ENCODE assay signal across 36 cellular contexts in the genomic region with DNA sequence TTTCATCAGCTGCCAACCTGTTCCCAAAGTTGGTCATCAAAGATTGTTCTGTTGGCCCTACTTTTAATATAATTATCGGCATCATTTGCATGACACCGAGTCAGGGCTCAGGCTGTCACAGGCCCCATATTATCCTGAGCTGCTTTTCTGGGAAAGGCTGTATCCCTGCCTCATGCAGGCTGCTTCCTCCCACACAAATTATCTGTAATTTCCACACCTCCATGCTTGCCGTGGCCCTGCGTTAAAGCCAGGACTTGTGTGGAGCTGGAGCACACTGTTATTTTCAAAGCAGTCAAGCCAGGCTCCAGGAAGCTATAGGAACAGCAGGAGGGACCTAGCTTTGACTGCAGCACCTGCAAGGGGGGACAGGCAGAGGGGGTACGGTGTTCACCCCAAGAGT. TPM values are rescaled to one million over a fixed set of nuclear protein-coding genes. Genes with fewer than 3 reads are reported as not detected.
"Had no signal": no experiment of that assay in that cellular context is flagged by ENCODE, and none has a peak within 500 bp of the region (broad histone marks: within the 10 kb centered on the region; RNA-seq: fewer than 3 reads in every experiment).

No MANE protein-coding gene starts in this region.

- ATAC-seq: activated CD4-positive, alpha-beta T cell treated with anti-CD3 and anti-CD28 coated beads for 36 hours; activated CD8-positive, alpha-beta memory T cell treated with anti-CD3 and anti-CD28 coated beads, Interleukin-2, amount 10 ng/mL, durations not matched to agents 7 days and 5 days; activated CD8-positive, alpha-beta T cell treated with anti-CD3 and anti-CD28 coated beads, Interleukin-2, amount 10 ng/mL, durations not matched to agents 7 days and 5 days; gastroesophageal sphincter; T-helper 17 cell had no signal

- H3K4me1 Mint-ChIP-seq: activated CD4-positive, alpha-beta T cell treated with anti-CD3 and anti-CD28 coated beads, Interleukin-2, amount 10 ng/mL, durations not matched to agents 24 days and 14 days; activated CD8-positive, alpha-beta memory T cell treated with anti-CD3 and anti-CD28 coated beads, Interleukin-2, amount 10 ng/mL, durations not matched to agents 7 days and 5 days had no signal

- H3K27ac Mint-ChIP-seq: activated CD4-positive, alpha-beta memory T cell treated with anti-CD3 and anti-CD28 coated beads for 36 hours; activated CD4-positive, alpha-beta T cell treated with anti-CD3 and anti-CD28 coated beads for 36 hours; activated CD4-positive, alpha-beta T cell treated with anti-CD3 and anti-CD28 coated beads, Interleukin-2, amount 10 ng/mL, durations not matched to agents 24 days and 14 days; activated CD8-positive, alpha-beta memory T cell treated with anti-CD3 and anti-CD28 coated beads, Interleukin-2, amount 10 ng/mL, durations not matched to agents 7 days and 5 days; activated CD8-positive, alpha-beta T cell treated with anti-CD3 and anti-CD28 coated beads, Interleukin-2, amount 10 ng/mL, durations not matched to agents 7 days and 5 days; activated naive CD8-positive, alpha-beta T cell; activated T-helper 1 cell treated with anti-CD3 and anti-CD28 coated beads, Interleukin-12 subunit alpha, Interleukin-12 subunit beta, Interleukin-2, Interleukin-4 antibody, amounts not matched to agents 30 ng/mL and 10 ng/mL and 1 ng/mL, durations not matched to agents 14 hours and 24 hours and 36 hours; activated T-helper 2 cell treated with anti-CD3 and anti-CD28 coated beads, Interferon-gamma antibody, Interleukin-2, Interleukin-4, amounts not matched to agents 10 μg/mL and 5 μg/mL and 100 μg/mL, durations not matched to agents 14 hours and 24 hours and 36 hours; T-helper 17 cell; T-helper 2 cell treated with Interferon-gamma antibody and Interleukin-4, amounts not matched to agents 5 μg/mL and 100 μg/mL, for 36 hours had no signal

- H3K4me3 ChIP-seq: colonic mucosa, esophagus squamous epithelium, gastroesophageal sphincter had no signal

- H3K36me3 ChIP-seq: colonic mucosa, esophagus squamous epithelium, gastroesophageal sphincter, WERI-Rb-1 had no signal

- H3K36me3 Mint-ChIP-seq: activated CD4-positive, alpha-beta memory T cell treated with anti-CD3 and anti-CD28 coated beads for 36 hours; activated CD8-positive, alpha-beta memory T cell treated with anti-CD3 and anti-CD28 coated beads, Interleukin-2, amount 10 ng/mL, durations not matched to agents 7 days and 5 days; activated naive CD8-positive, alpha-beta T cell had no signal

- H3K9me3 Mint-ChIP-seq: activated CD4-positive, alpha-beta memory T cell treated with anti-CD3 and anti-CD28 coated beads for 36 hours; activated CD4-positive, alpha-beta T cell treated with anti-CD3 and anti-CD28 coated beads, Interleukin-2, amount 10 ng/mL, durations not matched to agents 24 days and 14 days; activated T-helper 1 cell treated with anti-CD3 and anti-CD28 coated beads, Interleukin-12 subunit alpha, Interleukin-12 subunit beta, Interleukin-2, Interleukin-4 antibody, amounts not matched to agents 30 ng/mL and 10 ng/mL and 1 ng/mL, durations not matched to agents 14 hours and 24 hours and 36 hours; activated T-helper 2 cell treated with anti-CD3 and anti-CD28 coated beads, Interferon-gamma antibody, Interleukin-2, Interleukin-4, amounts not matched to agents 10 μg/mL and 5 μg/mL and 100 μg/mL, durations not matched to agents 14 hours and 24 hours and 36 hours; T-helper 2 cell treated with Interferon-gamma antibody and Interleukin-4, amounts not matched to agents 5 μg/mL and 100 μg/mL, for 36 hours had no signal

- H3K9me3 ChIP-seq: colonic mucosa, esophagus squamous epithelium, gastroesophageal sphincter had no signal

- H3K4me1 ChIP-seq: colonic mucosa, gastroesophageal sphincter had no signal

- DNase-seq: activated CD4-positive, alpha-beta memory T cell treated with anti-CD3 and anti-CD28 coated beads for 36 hours; activated CD4-positive, alpha-beta T cell treated with anti-CD3 and anti-CD28 coated beads for 36 hours; activated CD4-positive, alpha-beta T cell treated with anti-CD3 and anti-CD28 coated beads, Interleukin-2, amount 10 ng/mL, durations not matched to agents 24 days and 14 days; activated CD4-positive, CD25-positive, alpha-beta regulatory T cell; activated CD4-positive, CD25-positive, alpha-beta regulatory T cell treated with anti-CD3 and anti-CD28 coated beads, Interleukin-2, amount 50 U/mL, for 72 hours; activated CD8-positive, alpha-beta memory T cell treated with anti-CD3 and anti-CD28 coated beads, Interleukin-2, amount 10 ng/mL, durations not matched to agents 7 days and 5 days; activated CD8-positive, alpha-beta memory T cell treated with anti-CD3 and anti-CD28 coated beads, Interleukin-2, amount 50 U/mL, for 4 hours; activated CD8-positive, alpha-beta T cell treated with anti-CD3 and anti-CD28 coated beads, Interleukin-2, amount 10 ng/mL, durations not matched to agents 7 days and 5 days; activated gamma-delta T cell; activated naive CD4-positive, alpha-beta T cell treated with anti-CD3 and anti-CD28 coated beads, Interleukin-2, amount 50 U/mL, for 16 hours; activated naive CD4-positive, alpha-beta T cell treated with Interleukin-2 at 50 U/mL for 16 hours; activated T-cell treated with anti-CD3 and anti-CD28 coated beads, Interleukin-2, amount 50 U/mL, for 1 hour; activated T-cell treated with anti-CD3 and anti-CD28 coated beads, Interleukin-2, amount 50 U/mL, for 48 hours; amniotic stem cell; central memory CD4-positive, alpha-beta T cell; cerebellar nuclear complex; colonic mucosa; effector CD8-positive, alpha-beta T cell; esophagus squamous epithelium; foreskin melanocyte; SW 1271; T-helper 1 cell; T-helper 17 cell; T1000; WERI-Rb-1 had no signal

- H3K27ac ChIP-seq: colonic mucosa, epithelial cell of prostate, esophagus squamous epithelium, gastroesophageal sphincter, WERI-Rb-1 had no signal

- H3K4me3 Mint-ChIP-seq: activated CD4-positive, alpha-beta memory T cell treated with anti-CD3 and anti-CD28 coated beads for 36 hours; activated CD4-positive, alpha-beta T cell treated with anti-CD3 and anti-CD28 coated beads for 36 hours; activated CD4-positive, alpha-beta T cell treated with anti-CD3 and anti-CD28 coated beads, Interleukin-2, amount 10 ng/mL, durations not matched to agents 24 days and 14 days; activated CD8-positive, alpha-beta memory T cell treated with anti-CD3 and anti-CD28 coated beads, Interleukin-2, amount 10 ng/mL, durations not matched to agents 7 days and 5 days; activated CD8-positive, alpha-beta T cell treated with anti-CD3 and anti-CD28 coated beads, Interleukin-2, amount 10 ng/mL, durations not matched to agents 7 days and 5 days; activated naive CD8-positive, alpha-beta T cell; activated T-helper 1 cell treated with anti-CD3 and anti-CD28 coated beads, Interleukin-12 subunit alpha, Interleukin-12 subunit beta, Interleukin-2, Interleukin-4 antibody, amounts not matched to agents 30 ng/mL and 10 ng/mL and 1 ng/mL, durations not matched to agents 14 hours and 24 hours and 36 hours; T-helper 17 cell; T-helper 2 cell treated with Interferon-gamma antibody and Interleukin-4, amounts not matched to agents 5 μg/mL and 100 μg/mL, for 36 hours had no signal

RNA-seq across cellular contexts. Expression of a gene that starts 5.4 kb away (rescaled TPM):
- total RNA-seq: activated CD4-positive, alpha-beta memory T cell treated with anti-CD3 and anti-CD28 coated beads for 36 hours; activated CD4-positive, alpha-beta T cell treated with anti-CD3 and anti-CD28 coated beads for 36 hours; activated CD4-positive, alpha-beta T cell treated with anti-CD3 and anti-CD28 coated beads, Interleukin-2, amount 10 ng/mL, durations not matched to agents 24 days and 14 days; activated CD8-positive, alpha-beta memory T cell treated with anti-CD3 and anti-CD28 coated beads for 36 hours; activated CD8-positive, alpha-beta memory T cell treated with anti-CD3 and anti-CD28 coated beads, Interleukin-2, amount 10 ng/mL, durations not matched to agents 7 days and 5 days; activated CD8-positive, alpha-beta T cell treated with anti-CD3 and anti-CD28 coated beads, Interleukin-2, amount 10 ng/mL, durations not matched to agents 7 days and 5 days; activated T-helper 1 cell treated with anti-CD3 and anti-CD28 coated beads, Interleukin-12 subunit alpha, Interleukin-12 subunit beta, Interleukin-2, Interleukin-4 antibody, amounts not matched to agents 30 ng/mL and 10 ng/mL and 1 ng/mL, durations not matched to agents 14 hours and 24 hours and 36 hours; activated T-helper 2 cell treated with anti-CD3 and anti-CD28 coated beads, Interferon-gamma antibody, Interleukin-2, Interleukin-4, amounts not matched to agents 10 μg/mL and 5 μg/mL and 100 μg/mL, durations not matched to agents 14 hours and 24 hours and 36 hours; endothelial cell of umbilical vein; fibroblast of lung; fibroblast of villous mesenchyme; glomerular endothelial cell; T-helper 17 cell had no signal
- polyA plus RNA-seq: fibroblast of lung had no signal
